Comparison of ENCODE assay signal across 1 cellular context in genomic region chr12:56255671-56256070, GRCh38.
TF ChIP-seq lines count a peak whose summit lies in the region.

No MANE protein-coding gene starts in this region.

TF ChIP-seq in GM12891, 5 proteins besides CTCF, POLR2A, EP300 and RAD21:
- no peak for TF ChIP-seq TAF1 (IDR thresholded peaks at IDR 0.05; ENCODE audit: low read depth, low read length)
- TF ChIP-seq POLR2AphosphoS5 (IDR thresholded peaks at IDR 0.05; ENCODE audit: low read depth, low read length): no peak
- TF ChIP-seq POU2F2 (IDR thresholded peaks at IDR 0.05; ENCODE audit: low read depth, low read length): no peak
- no peak for TF ChIP-seq SPI1 (IDR thresholded peaks at IDR 0.05; ENCODE audit: low read depth, low read length)
- TF ChIP-seq PAX5 (IDR thresholded peaks at IDR 0.05; ENCODE audit: insufficient read depth, low read length, severe bottlenecking): no peak
